8 cellular contexts compared by ENCODE assay signal in the genomic region with DNA sequence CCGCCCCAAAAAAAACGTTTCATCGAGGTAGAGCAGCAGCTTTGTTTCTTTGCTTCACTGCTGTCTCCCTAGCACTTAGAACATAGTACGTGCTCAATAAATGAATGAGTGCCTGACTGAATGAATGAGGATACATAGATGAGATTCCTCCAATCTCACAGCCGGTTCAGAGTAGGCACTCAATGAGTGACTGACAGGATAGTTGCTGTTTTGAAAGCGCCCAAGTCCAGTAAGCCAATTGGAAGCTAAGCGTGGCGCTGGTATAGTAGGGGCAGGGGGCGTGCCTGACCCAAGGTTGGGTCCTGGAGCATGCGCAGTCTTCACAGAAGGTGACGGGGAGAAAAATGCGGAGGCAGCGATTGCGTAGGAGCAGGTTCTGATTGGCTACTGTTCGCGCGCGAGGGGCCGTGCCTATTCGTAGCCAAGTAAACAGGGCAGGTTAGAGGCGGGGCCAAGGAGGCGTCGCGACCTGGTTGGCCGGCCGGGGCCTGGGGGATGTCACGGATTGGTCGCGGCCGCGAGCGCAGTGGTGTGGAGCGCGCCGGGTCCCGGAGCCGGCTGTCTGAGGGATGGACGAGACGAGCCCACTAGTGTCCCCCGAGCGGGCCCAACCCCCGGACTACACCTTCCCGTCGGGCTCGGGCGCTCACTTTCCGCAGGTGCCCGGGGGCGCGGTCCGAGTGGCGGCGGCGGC. TPM values are rescaled to one million over a fixed set of nuclear protein-coding genes. Genes with fewer than 3 reads are reported as not detected.
DNase-seq lines count a peak whose midpoint lies in the region; ATAC-seq, FAIRE-seq and TF ChIP-seq lines count a peak whose summit lies in the region.

A gene (plus strand): TSS at position 498 of the 694 bp plus-strand sequence. CDS start 72 bp downstream, at position 570.

- peak within 1 kb of the TSS; percentile 72 to 98 (median 96) for H3K4me3 Mint-ChIP-seq in naive thymus-derived CD8-positive, alpha-beta T cell
- peak within 1 kb of the TSS; percentile 90 to 96 for H3K4me3 Mint-ChIP-seq in stimulated activated naive B cell treated with anti-CD40 and anti-IgM and Interleukin-4, amounts not matched to agents 10 μg/mL and 1 μg/mL and 100 μg/mL, for 72 hours

- CTCF ChIA-PET in RWPE1 (lab: Yijun Ruan, JAX): interaction anchor here (0.5 to 1.4 kb wide), 3 partner anchors 12 to 349 kb away, joined by 3 to 4 read pairs (median 4); no protein-coding TSS in a partner anchor

- peak; percentile 98 for FAIRE-seq in H54 (lab: Jason Lieb, UNC)

- POLR2A ChIA-PET in RWPE1 (lab: Yijun Ruan, JAX; ENCODE audit: low non-redundant PET): interaction anchor here (0.7 to 0.9 kb wide), 2 partner anchors 48 to 111 kb away, joined by 3 to 4 read pairs; no protein-coding TSS in a partner anchor
- POLR2A ChIA-PET in naive thymus-derived CD8-positive, alpha-beta T cell (lab: Charles Lee): interaction anchor here (0.5 to 1.7 kb wide), 3 partner anchors 8 to 47 kb away, joined by 3 to 5 read pairs (median 3); a partner anchor contains a TSS

- TF ChIP-seq CTCF in RWPE1 (conservative IDR thresholded peaks at IDR 0.05; ENCODE audit: low read depth) (no peak), fibroblast of mammary gland (conservative IDR thresholded peaks at IDR 0.05; ENCODE audit: control insufficient read depth, insufficient read depth, low read depth, low read length) (no peak)

- ATAC-seq in naive thymus-derived CD8-positive, alpha-beta T cell: peak; percentile 97
- ATAC-seq in stimulated activated naive B cell treated with anti-CD40 and anti-IgM and Interleukin-4, amounts not matched to agents 10 μg/mL and 1 μg/mL and 100 μg/mL, for 72 hours (replicated peaks): peak; percentile 96 to 98

- TF ChIP-seq POLR2A in H54 (IDR thresholded peaks at IDR 0.05; ENCODE audit: low read depth, low read length): peak; percentile 69

- DNase-seq in ELF-1 (ENCODE audit: low read depth, low spot score): peak; percentile 100
- DNase-seq in H54 (ENCODE audit: insufficient read length, low spot score): peak; percentile 98
- DNase-seq in LoVo (ENCODE audit: low spot score): peak; percentile 99
- peak; percentile 100 for DNase-seq in RWPE1 (ENCODE audit: low spot score)
- peak; percentile 95 to 97 for DNase-seq in activated T-helper 1 cell treated with anti-CD3 and anti-CD28 coated beads, Interleukin-2, amount 50 U/mL, for 16 hours (ENCODE audit: low read depth in 1 of 2, low spot score in 1 of 2)
- DNase-seq in fibroblast of mammary gland (ENCODE audit: low read depth): peak; percentile 99
- DNase-seq in naive thymus-derived CD8-positive, alpha-beta T cell: peak; percentile 94 to 99 (median 98)
- DNase-seq in stimulated activated naive B cell treated with anti-CD40 and anti-IgM and Interleukin-4, amounts not matched to agents 10 μg/mL and 1 μg/mL and 100 μg/mL, for 72 hours: peak; percentile 99

- peaks cover 0 to 10% (median 8%) of the 10 kb centered on the region in 3 donors for H3K36me3 Mint-ChIP-seq in naive thymus-derived CD8-positive, alpha-beta T cell
- peaks cover 13 to 22% of the 10 kb centered on the region in 2 donors for H3K36me3 Mint-ChIP-seq in stimulated activated naive B cell treated with anti-CD40 and anti-IgM and Interleukin-4, amounts not matched to agents 10 μg/mL and 1 μg/mL and 100 μg/mL, for 72 hours

- no peaks in the 10 kb centered on the region for H3K9me3 Mint-ChIP-seq in naive thymus-derived CD8-positive, alpha-beta T cell
- H3K9me3 Mint-ChIP-seq in stimulated activated naive B cell treated with anti-CD40 and anti-IgM and Interleukin-4, amounts not matched to agents 10 μg/mL and 1 μg/mL and 100 μg/mL, for 72 hours: peaks cover 0 to 2% of the 10 kb centered on the region in 2 donors

- peak within 1 kb of the TSS; percentile 77 to 98 (median 90) for H3K27ac Mint-ChIP-seq in naive thymus-derived CD8-positive, alpha-beta T cell
- peak within 1 kb of the TSS; percentile 96 for H3K27ac Mint-ChIP-seq in stimulated activated naive B cell treated with anti-CD40 and anti-IgM and Interleukin-4, amounts not matched to agents 10 μg/mL and 1 μg/mL and 100 μg/mL, for 72 hours

- no peaks in the 10 kb centered on the region for H3K27me3 Mint-ChIP-seq in naive thymus-derived CD8-positive, alpha-beta T cell
- no peaks in the 10 kb centered on the region for H3K27me3 Mint-ChIP-seq in stimulated activated naive B cell treated with anti-CD40 and anti-IgM and Interleukin-4, amounts not matched to agents 10 μg/mL and 1 μg/mL and 100 μg/mL, for 72 hours

- H3K27ac ChIP-seq in RWPE1: peak within 1 kb of the TSS; percentile 86

- H3K4me1 Mint-ChIP-seq in naive thymus-derived CD8-positive, alpha-beta T cell: peaks cover 9 to 28% (median 23%) of the 10 kb centered on the region in 4 donors
- H3K4me1 Mint-ChIP-seq in stimulated activated naive B cell treated with anti-CD40 and anti-IgM and Interleukin-4, amounts not matched to agents 10 μg/mL and 1 μg/mL and 100 μg/mL, for 72 hours: peaks cover 11 to 30% of the 10 kb centered on the region in 2 donors

- peak within 1 kb of the TSS; percentile 88 for H3K4me3 ChIP-seq in fibroblast of mammary gland (ENCODE audit: control insufficient read depth, low read depth, low read length)

RNA-seq across cellular contexts. Expression of the gene that starts here (rescaled TPM):
- 1 to 10 TPM; 8.8 to 9.4 TPM for total RNA-seq in naive thymus-derived CD8-positive, alpha-beta T cell
- polyA plus RNA-seq in naive thymus-derived CD8-positive, alpha-beta T cell: 1 to 10 TPM; 6.5 to 8.9 (median 8.3) TPM

Comparison
In these comparisons a context has a peak if more than half of its experiments do, and no peak if none do; other contexts are left out.
1. Peak in every context shown above with its lines: DNase-seq, ATAC-seq, H3K4me3 ChIP-seq and H3K27ac ChIP-seq.